ENCODE assay signal across 8 cellular contexts in genomic region chr2:11753452-11753885, GRCh38. TPM values are rescaled to one million over a fixed set of nuclear protein-coding genes. Genes with fewer than 3 reads are reported as not detected.
DNase-seq lines count a peak whose midpoint lies in the region; ATAC-seq, FAIRE-seq and TF ChIP-seq lines count a peak whose summit lies in the region.

No MANE protein-coding gene starts in this region.

- H3K27ac ChIP-seq in liver (ENCODE audit: low read depth in 1 of 2, low read length in 2 of 2) (peak overlapping the region; percentile 49 to 51), HepG2 (ENCODE audit: extremely low read length, insufficient read depth, low read length) (no peak overlapping the region), right cardiac atrium (ENCODE audit: low read length) (no peak overlapping the region)

- TF ChIP-seq CTCF in liver (IDR thresholded peaks at IDR 0.05; ENCODE audit: low read depth, low read length, missing input control) (no peak), HepG2 (CRISPR knock-in tag; IDR thresholded peaks at IDR 0.05) (no peak), type B pancreatic cell (conservative IDR thresholded peaks at IDR 0.05) (no peak)

- no peaks in the 10 kb centered on the region for H3K27me3 ChIP-seq in liver (ENCODE audit: control insufficient read depth in 4 of 4, insufficient read depth in 4 of 4, low read length in 3 of 4)
- H3K27me3 ChIP-seq in HepG2 (ENCODE audit: control insufficient read depth in 1 of 2, insufficient read depth in 2 of 2, low read length in 2 of 2): no peaks in the 10 kb centered on the region
- no peaks in the 10 kb centered on the region for H3K27me3 ChIP-seq in right cardiac atrium (ENCODE audit: control insufficient read depth, insufficient read depth)

- CTCF ChIA-PET in HepG2 (lab: Yijun Ruan, JAX; ENCODE audit: low intra/inter-chr PET ratio, low total read pairs): no interaction called here

- peak overlapping the region; percentile 41 for H3K27ac Mint-ChIP-seq in type B pancreatic cell

- POLR2A ChIA-PET in HepG2 (lab: Yijun Ruan, JAX): no interaction called here

- no peak overlapping the region for H3K9ac ChIP-seq in liver (ENCODE audit: low read depth in 1 of 2, low read length in 2 of 2)
- H3K9ac ChIP-seq in HepG2 (ENCODE audit: insufficient read depth, low read depth, low read length): no peak overlapping the region

- FAIRE-seq in HepG2 (lab: Jason Lieb, UNC): no peak

- H3K36me3 Mint-ChIP-seq in type B pancreatic cell: peaks cover 3% of the 10 kb centered on the region

- no peak overlapping the region for H2AFZ ChIP-seq in HepG2 (ENCODE audit: low read length)

- peaks cover 9 to 21% (median 16%) of the 10 kb centered on the region in 4 donors for H3K4me1 ChIP-seq in liver (ENCODE audit: control insufficient read depth in 4 of 4, insufficient read depth in 4 of 4, low read length in 3 of 4)
- H3K4me1 ChIP-seq in HepG2 (ENCODE audit: insufficient read depth, low read length): peaks cover 15% of the 10 kb centered on the region
- peaks cover 26% of the 10 kb centered on the region for H3K4me1 ChIP-seq in right cardiac atrium (ENCODE audit: control insufficient read depth, insufficient read depth, low read length)

- TF ChIP-seq POLR2A in HepG2 (IDR thresholded peaks at IDR 0.05; ENCODE audit: insufficient read depth in 1 of 2, low read depth in 2 of 2, low read length in 2 of 2): no peak

- WGBS in liver: 40% methylated on average over 5 of the region's 5 CpGs
- WGBS in HepG2 (ENCODE audit: low lambda C conversion rate): 96% methylated on average over 5 of the region's 5 CpGs
- 40% methylated on average over 5 of the region's 5 CpGs for WGBS in right cardiac atrium

- TF ChIP-seq RAD21 in liver (IDR thresholded peaks at IDR 0.05): no peak
- no peak for TF ChIP-seq RAD21 in HepG2 (CRISPR knock-in tag; IDR thresholded peaks at IDR 0.05)

- H3K4me3 Mint-ChIP-seq in type B pancreatic cell: peak overlapping the region; percentile 28

- H3K9me3 ChIP-seq in liver (ENCODE audit: control insufficient read depth in 4 of 4, low read length in 3 of 4) (no peaks in the 10 kb centered on the region), HepG2 (ENCODE audit: low read length) (no peaks in the 10 kb centered on the region), right cardiac atrium (ENCODE audit: control insufficient read depth, low read length) (no peaks in the 10 kb centered on the region)

- no peaks in the 10 kb centered on the region; the same call in 1 of the 2 replicates for H4K20me1 ChIP-seq in HepG2 (ENCODE audit: insufficient read depth, low read length)

- DNase-seq in HepG2 (ENCODE audit: low spot score) (no peak), NCI-H187 (lab: John Stamatoyannopoulos, UW) (peak; percentile 65 to 83), right cardiac atrium (peak in 1 of 3 donors; percentile 47), type B pancreatic cell (ENCODE audit: extremely low spot score, unreplicated experiment) (no peak), cortex of kidney (lab: John Stamatoyannopoulos, UW) (no peak)
- peak; percentile 44 for DNase-seq in activated CD4-positive, alpha-beta T cell treated with anti-CD3 and anti-CD28 coated beads for 48 hours

- H3K36me3 ChIP-seq in liver (ENCODE audit: control insufficient read depth in 4 of 4, insufficient read depth in 3 of 4, low read depth in 1 of 4, low read length in 3 of 4) (no peaks in the 10 kb centered on the region), HepG2 (replicated peaks in 1 of 2; ENCODE audit: control insufficient read depth in 1 of 2, insufficient read depth in 2 of 2, low read length in 2 of 2) (no peaks in the 10 kb centered on the region)

- ATAC-seq in HepG2 (no peak), HG02938 (IDR thresholded peaks at IDR 0.05; ENCODE audit: unreplicated experiment) (peak; percentile 72), right cardiac atrium (peak; percentile 32 to 40)

- intact Hi-C loops in HepG2 (cut with micrococcal nuclease; ENCODE audit: unreplicated experiment): no loop called here
- intact Hi-C loops in right cardiac atrium (cut with DNase I): no loop called here

- H3K27me3 Mint-ChIP-seq in type B pancreatic cell: peaks cover 7% of the 10 kb centered on the region

- in situ Hi-C loops in HepG2 (cut with HindIII; ENCODE audit: extremely low pct_ligation_motif_present, low pct_unique_long_range_greater_than_20kb): no loop called here

- no peak overlapping the region for H3K4me2 ChIP-seq in HepG2 (ENCODE audit: low read depth, low read length)

- TF ChIP-seq EP300 in HepG2 (IDR thresholded peaks at IDR 0.05; ENCODE audit: low read depth in 2 of 2, low read length in 2 of 2) (no peak), HepG2 (CRISPR knock-in tag; IDR thresholded peaks at IDR 0.05; ENCODE audit: borderline replicate concordance) (no peak)

- BruUV-seq in HepG2 (replicated peaks; lab: Mats Ljungman, UMichigan): no TSS peak

- H3K79me2 ChIP-seq in HepG2 (ENCODE audit: insufficient read depth, low read length): peaks cover 33% of the 10 kb centered on the region

- peaks cover 46% of the 10 kb centered on the region for H3K4me1 Mint-ChIP-seq in type B pancreatic cell (ENCODE audit: unreplicated experiment)

- H3K4me3 ChIP-seq in liver (ENCODE audit: low read depth in 1 of 3, low read length in 3 of 3) (no peak overlapping the region), HepG2 (replicated peaks in 1 of 3; ENCODE audit: insufficient read depth in 1 of 3, low read depth in 2 of 3, low read length in 3 of 3) (no peak overlapping the region), right cardiac atrium (ENCODE audit: low read length) (no peak overlapping the region)

- peaks cover under 1% of the 10 kb centered on the region for H3K9me3 Mint-ChIP-seq in type B pancreatic cell

TF ChIP-seq in liver, 16 proteins besides CTCF, POLR2A, EP300 and RAD21 (continues in another document):
- TF ChIP-seq FOXA1 (IDR thresholded peaks at IDR 0.05) (no peak), GABPA (IDR thresholded peaks at IDR 0.05 in 1 of 2, conservative IDR thresholded peaks at IDR 0.05 in 1 of 2) (no peak), NR2F2 (IDR thresholded peaks at IDR 0.05) (no peak), MAX (IDR thresholded peaks at IDR 0.05) (no peak), RXRA (IDR thresholded peaks at IDR 0.05) (no peak), FOXA2 (IDR thresholded peaks at IDR 0.05) (no peak), SP1 (IDR thresholded peaks at IDR 0.05) (no peak)

TF ChIP-seq in HepG2, 621 proteins besides CTCF, POLR2A, EP300 and RAD21 (continues in another document):
- TF ChIP-seq RARG (CRISPR knock-in tag; IDR thresholded peaks at IDR 0.05; ENCODE audit: low read depth) (no peak), TIGD3 (CRISPR knock-in tag; IDR thresholded peaks at IDR 0.05; ENCODE audit: borderline replicate concordance) (no peak), ZNF761 (CRISPR knock-in tag; conservative IDR thresholded peaks at IDR 0.05) (no peak), ZNF615 (CRISPR knock-in tag; IDR thresholded peaks at IDR 0.05; ENCODE audit: borderline replicate concordance) (no peak), RFX1 (IDR thresholded peaks at IDR 0.05) (no peak)

RNA-seq across cellular contexts. Expression of gene LPIN1, which starts 7.0 kb away (rescaled TPM):
- total RNA-seq in liver (10 to 100 TPM; 10.1 to 27.4 TPM), HepG2 (2016; rRNA removed; fragmentation: Illumina TruSeq; extraction: Trizol) (6.6 and 9.7 TPM in 2 replicates), right cardiac atrium (10 to 100 TPM; 24.5 to 42.9 (median 38.7) TPM), type B pancreatic cell (ENCODE audit: low replicate concordance) (20.1 and 26.8 TPM in 2 replicates)
- polyA plus RNA-seq in liver (10 to 100 TPM; 12.3 to 14.6 TPM), HepG2 (2011; rRNA removed) (19.4 and 23.4 TPM in 2 replicates), right cardiac atrium (15.3 TPM)
- 7.3 TPM in 2 replicates for total RNA-seq in HepG2 (2016; cell fraction: cytosol; rRNA removed; fragmentation: Illumina TruSeq; extraction: Trizol; ENCODE audit: low read depth)
- 6.5 and 9.8 TPM in 2 replicates for total RNA-seq in HepG2 (2016; cell fraction: insoluble cytoplasmic fraction; rRNA removed; fragmentation: Illumina TruSeq; extraction: Trizol)
- 2.9 and 3.2 TPM in 2 replicates for total RNA-seq in HepG2 (2016; cell fraction: membrane; rRNA removed; fragmentation: Illumina TruSeq; extraction: Trizol)
- 12.8 and 16.9 TPM in 2 replicates for total RNA-seq in HepG2 (2016; cell fraction: nucleus; rRNA removed; fragmentation: Illumina TruSeq; extraction: Trizol)
- polyA plus RNA-seq in HepG2 (2011; cell fraction: cytosol; rRNA removed): 8.3 and 10.4 TPM in 2 replicates
- 25.2 and 33.5 TPM in 2 replicates for polyA plus RNA-seq in HepG2 (2011; cell fraction: nucleus; rRNA removed)
- 11.7 and 14.4 TPM in 2 replicates for polyA plus RNA-seq in HepG2 (2012)
- 0.68 and 1.0 TPM in 2 replicates for polyA plus RNA-seq in HepG2 (2016; cell fraction: cytosol; fragmentation: Illumina TruSeq; extraction: Trizol; ENCODE audit: low read depth)
- 5.6 and 6.7 TPM in 2 replicates for polyA plus RNA-seq in HepG2 (2016; cell fraction: insoluble cytoplasmic fraction; fragmentation: Illumina TruSeq; extraction: Trizol; ENCODE audit: low read depth)
- 1.1 and 1.5 TPM in 2 replicates for polyA plus RNA-seq in HepG2 (2016; cell fraction: membrane; fragmentation: Illumina TruSeq; extraction: Trizol; ENCODE audit: low read depth)
- polyA plus RNA-seq in HepG2 (2016; cell fraction: nucleus; fragmentation: Illumina TruSeq; extraction: Trizol; ENCODE audit: insufficient read depth, low read depth): 28.2 and 32.3 TPM in 2 replicates
- 10.2 and 31.2 TPM in 2 replicates for polyA minus RNA-seq in HepG2 (2011; rRNA and poly(A)+ RNA removed; ENCODE audit: low replicate concordance)
- polyA minus RNA-seq in HepG2 (2011; cell fraction: cytosol; rRNA and poly(A)+ RNA removed): 5.0 and 9.9 TPM in 2 replicates
- polyA minus RNA-seq in HepG2 (2011; cell fraction: nucleus; rRNA and poly(A)+ RNA removed): 33.9 and 53.5 TPM in 2 replicates

Comparison
In these comparisons a context has a peak if more than half of its experiments do, and no peak if none do; other contexts are left out.
1. H3K27ac ChIP-seq: peak in liver (2 of 2); none in HepG2 (single experiment) and right cardiac atrium (single experiment).
2. DNase-seq: peak in NCI-H187 (2 of 2) and activated CD4-positive, alpha-beta T cell treated with anti-CD3 and anti-CD28 coated beads for 48 hours (single experiment); none in HepG2 (single experiment), type B pancreatic cell (single experiment) and cortex of kidney (single experiment).